In the genomic region with DNA sequence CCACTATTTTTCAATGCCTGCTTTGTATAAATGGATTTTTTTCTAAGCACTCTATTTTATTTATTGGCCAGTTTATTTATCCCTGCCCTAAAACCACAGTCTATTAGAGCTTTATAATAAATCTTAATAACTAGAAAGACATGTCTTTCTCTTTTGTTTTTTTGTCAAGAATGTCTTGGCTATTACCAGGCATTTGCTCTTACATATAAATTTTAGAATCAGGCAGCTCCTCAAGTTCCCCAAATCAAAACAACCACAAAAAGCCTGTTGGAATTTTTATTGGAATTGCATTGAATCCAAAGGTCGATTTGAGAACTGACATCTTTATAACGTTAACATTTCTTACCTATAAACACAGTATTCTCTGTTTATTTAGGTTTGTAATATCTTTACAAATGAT, we compare ENCODE assay signal across 14 cellular contexts.
"Had no signal": no experiment of that assay in that cellular context is flagged by ENCODE, and none has a peak within 500 bp of the region (broad histone marks: within the 10 kb centered on the region; RNA-seq: fewer than 3 reads in every experiment).

No MANE protein-coding gene starts in this region.

- H3K4me3 ChIP-seq: ascending aorta, psoas muscle, right atrium auricular region, skin epidermis, tibial artery had no signal

- H3K27me3 ChIP-seq: ascending aorta, right atrium auricular region had no signal

- H3K27ac ChIP-seq: ascending aorta, psoas muscle, right atrium auricular region, skin epidermis, tibial artery had no signal

- H3K4me1 ChIP-seq: ascending aorta, psoas muscle, right atrium auricular region had no signal

- H3K9me3 ChIP-seq: ascending aorta, psoas muscle, right atrium auricular region, tibial artery had no signal

- DNase-seq: activated CD8-positive, alpha-beta memory T cell treated with anti-CD3 and anti-CD28 coated beads for 24 hours; activated CD8-positive, alpha-beta memory T cell treated with anti-CD3 and anti-CD28 coated beads, Interleukin-2, amount 50 U/mL, for 4 hours; activated T-cell treated with anti-CD3 and anti-CD28 coated beads, Interleukin-2, amount 50 U/mL, for 24 hours; central memory CD4-positive, alpha-beta T cell; dermis blood vessel endothelial cell; effector CD8-positive, alpha-beta T cell; glutamatergic neuron; hippocampal formation; psoas muscle; stimulated activated CD4-positive, alpha-beta T cell treated with anti-CD3 and anti-CD28 coated beads, Interleukin-1b, Interleukin-23, amount 100 ng/mL, for 48 hours; tibial artery had no signal

- H3K36me3 ChIP-seq: ascending aorta, right atrium auricular region, tibial artery had no signal
